14 cellular contexts compared by ENCODE assay signal in genomic region chrX:97326456-97326855, GRCh38.
A peak's percentile ranks its signal among the peaks of the same experiment; 100 is the strongest.
DNase-seq lines count a peak whose midpoint lies in the region; ATAC-seq and TF ChIP-seq lines count a peak whose summit lies in the region.
"Had no signal": no experiment of that assay in that cellular context is flagged by ENCODE, and none has a peak within 500 bp of the region (broad histone marks: within the 10 kb centered on the region; RNA-seq: fewer than 3 reads in every experiment).

No MANE protein-coding gene starts in this region.

- no peaks in the 10 kb centered on the region for H3K27me3 Mint-ChIP-seq in activated CD8-positive, alpha-beta memory T cell treated with anti-CD3 and anti-CD28 coated beads, Interleukin-2, amount 10 ng/mL, durations not matched to agents 7 days and 5 days
- H3K27me3 Mint-ChIP-seq: activated CD4-positive, alpha-beta memory T cell treated with anti-CD3 and anti-CD28 coated beads for 36 hours; brain had no signal

- ATAC-seq in GM19395 (IDR thresholded peaks at IDR 0.05; ENCODE audit: unreplicated experiment) (peak; percentile 97), HG02870 (IDR thresholded peaks at IDR 0.05; ENCODE audit: unreplicated experiment) (peak; percentile 93), HG03571 (IDR thresholded peaks at IDR 0.05; ENCODE audit: unreplicated experiment) (peak; percentile 93)
- ATAC-seq in activated CD8-positive, alpha-beta memory T cell treated with anti-CD3 and anti-CD28 coated beads, Interleukin-2, amount 10 ng/mL, durations not matched to agents 7 days and 5 days: no peak
- ATAC-seq: esophagus mucosa had no signal

- DNase-seq in GM12864 (ENCODE audit: low read depth): peak; percentile 74
- no peak for DNase-seq in activated T-cell treated with anti-CD3 and anti-CD28 coated beads, Interleukin-2, amount 50 U/mL, for 1 hour
- no peak for DNase-seq in stimulated activated naive CD4-positive, alpha-beta T cell (lab: John Stamatoyannopoulos, UW)
- no peak for DNase-seq in activated CD8-positive, alpha-beta memory T cell treated with anti-CD3 and anti-CD28 coated beads, Interleukin-2, amount 10 ng/mL, durations not matched to agents 7 days and 5 days
- no peak for DNase-seq in NCI-H69 (lab: John Stamatoyannopoulos, UW)
- DNase-seq: activated CD4-positive, alpha-beta memory T cell treated with anti-CD3 and anti-CD28 coated beads for 36 hours; GDM1; NCI-H2081; occipital lobe had no signal

- CTCF ChIA-PET in activated CD8-positive, alpha-beta memory T cell treated with anti-CD3 and anti-CD28 coated beads, Interleukin-2, amount 10 ng/mL, durations not matched to agents 7 days and 5 days (lab: Charles Lee): interaction anchor here (0.6 kb wide), 1 partner anchor 10 kb away, joined by 3 read pairs; no protein-coding TSS in a partner anchor

- no peaks in the 10 kb centered on the region for H3K36me3 Mint-ChIP-seq in activated CD8-positive, alpha-beta memory T cell treated with anti-CD3 and anti-CD28 coated beads, Interleukin-2, amount 10 ng/mL, durations not matched to agents 7 days and 5 days
- H3K36me3 Mint-ChIP-seq: activated CD4-positive, alpha-beta memory T cell treated with anti-CD3 and anti-CD28 coated beads for 36 hours; brain had no signal

- no peak overlapping the region for H3K4me3 ChIP-seq in GM12864 (ENCODE audit: low read depth, low read length)

- no peak overlapping the region for H3K27ac Mint-ChIP-seq in activated CD8-positive, alpha-beta memory T cell treated with anti-CD3 and anti-CD28 coated beads, Interleukin-2, amount 10 ng/mL, durations not matched to agents 7 days and 5 days
- H3K27ac Mint-ChIP-seq: activated CD4-positive, alpha-beta memory T cell treated with anti-CD3 and anti-CD28 coated beads for 36 hours; brain had no signal

- H3K4me3 Mint-ChIP-seq in activated CD8-positive, alpha-beta memory T cell treated with anti-CD3 and anti-CD28 coated beads, Interleukin-2, amount 10 ng/mL, durations not matched to agents 7 days and 5 days: no peak overlapping the region
- H3K4me3 Mint-ChIP-seq: activated CD4-positive, alpha-beta memory T cell treated with anti-CD3 and anti-CD28 coated beads for 36 hours; brain had no signal

- peaks cover 6% of the 10 kb centered on the region for H3K4me1 Mint-ChIP-seq in activated CD8-positive, alpha-beta memory T cell treated with anti-CD3 and anti-CD28 coated beads, Interleukin-2, amount 10 ng/mL, durations not matched to agents 7 days and 5 days

- H3K9me3 Mint-ChIP-seq in activated CD8-positive, alpha-beta memory T cell treated with anti-CD3 and anti-CD28 coated beads, Interleukin-2, amount 10 ng/mL, durations not matched to agents 7 days and 5 days (ENCODE audit: low read depth): no peaks in the 10 kb centered on the region
- H3K9me3 Mint-ChIP-seq: activated CD4-positive, alpha-beta memory T cell treated with anti-CD3 and anti-CD28 coated beads for 36 hours; brain had no signal

- no peak for TF ChIP-seq CTCF in GM12864 (IDR thresholded peaks at IDR 0.05; ENCODE audit: low read depth, low read length, missing control alignments)
